Comparison of ENCODE assay signal across 13 cellular contexts in the genomic region with DNA sequence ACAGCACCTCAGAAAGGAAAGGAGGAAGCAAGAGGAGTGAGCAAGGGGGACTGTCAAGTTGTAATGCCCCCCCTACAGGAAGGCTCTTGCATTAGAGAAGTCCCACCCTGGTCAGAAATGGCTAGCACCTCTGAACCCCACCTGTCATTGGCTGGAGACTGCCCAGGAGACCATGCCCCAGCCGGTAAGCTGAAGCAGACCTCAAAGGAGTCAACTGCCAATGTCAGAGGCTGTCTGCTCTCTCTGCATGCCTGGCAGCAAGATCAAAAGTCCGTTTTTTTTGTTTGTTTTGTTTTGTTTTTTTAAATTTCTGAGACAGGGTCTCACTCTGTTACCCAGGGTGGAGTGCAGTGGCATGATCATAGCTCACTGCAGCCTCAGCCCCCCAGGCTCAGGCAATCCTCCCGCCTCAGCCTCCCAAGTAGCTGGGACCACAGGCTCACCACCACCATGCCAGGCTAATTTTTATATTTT. TPM values are rescaled to one million over a fixed set of nuclear protein-coding genes. Genes with fewer than 3 reads are reported as not detected.
A peak's percentile ranks its signal among the peaks of the same experiment; 100 is the strongest.
DNase-seq lines count a peak whose midpoint lies in the region; ATAC-seq and TF ChIP-seq lines count a peak whose summit lies in the region.
"Had no signal": no experiment of that assay in that cellular context is flagged by ENCODE, and none has a peak within 500 bp of the region (broad histone marks: within the 10 kb centered on the region; RNA-seq: fewer than 3 reads in every experiment).

No MANE protein-coding gene starts in this region.

- no peak overlapping the region for H2AFZ ChIP-seq in SU-DHL-6 (ENCODE audit: low read depth, low read length, severe bottlenecking)

- no peak for ATAC-seq in Right ventricle myocardium inferior
- no peak for ATAC-seq in upper lobe of left lung (ENCODE audit: low FRiP score in 2 of 2)
- no peak for ATAC-seq in GM21390 (IDR thresholded peaks at IDR 0.05; ENCODE audit: unreplicated experiment)
- ATAC-seq: activated CD8-positive, alpha-beta memory T cell treated with anti-CD3 and anti-CD28 coated beads, Interleukin-2, amount 10 ng/mL, durations not matched to agents 7 days and 5 days had no signal

- intact Hi-C loops in left ventricle myocardium inferior (cut with micrococcal nuclease) (no loop called here), Right ventricle myocardium inferior (cut with DNase I) (no loop called here)

- TF ChIP-seq POLR2A in upper lobe of left lung (IDR thresholded peaks at IDR 0.05), result no peak

- H3F3A ChIP-seq in SU-DHL-6 (ENCODE audit: insufficient read depth), result no peaks in the 10 kb centered on the region

- no peaks in the 10 kb centered on the region for H4K20me1 ChIP-seq in SU-DHL-6 (ENCODE audit: low read depth, low read length)

- H3K4me1 ChIP-seq in left ventricle myocardium inferior, result peaks cover 60% of the 10 kb centered on the region
- peaks cover 61 to 80% (median 63%) of the 10 kb centered on the region in 4 donors for H3K4me1 ChIP-seq in upper lobe of left lung

- no peak overlapping the region for H3K4me3 ChIP-seq in left ventricle myocardium inferior
- H3K4me3 ChIP-seq in SU-DHL-6 (ENCODE audit: insufficient read depth, low read length, poor library complexity, severe bottlenecking), result no peak overlapping the region
- no peak overlapping the region for H3K4me3 ChIP-seq in kidney epithelial cell (ENCODE audit: low read depth, low read length)
- no peak overlapping the region for H3K4me3 ChIP-seq in upper lobe of left lung

- H3K27ac ChIP-seq in left ventricle myocardium inferior (replicated peaks) (peak overlapping the region; percentile 98), SU-DHL-6 (ENCODE audit: low read depth, low read length) (no peak overlapping the region), upper lobe of left lung (peak overlapping the region; percentile 89 to 98 (median 97))

- WGBS in upper lobe of left lung, 2 donors, result 57 to 58% methylated on average over 3 of the region's 3 CpGs

- H3K9me3 ChIP-seq in left ventricle myocardium inferior (replicated peaks) (no peaks in the 10 kb centered on the region), SU-DHL-6 (ENCODE audit: insufficient read depth, low read length) (no peaks in the 10 kb centered on the region), upper lobe of left lung (no peaks in the 10 kb centered on the region)

- H3K36me3 ChIP-seq in left ventricle myocardium inferior, result no peaks in the 10 kb centered on the region
- H3K36me3 ChIP-seq in SU-DHL-6 (ENCODE audit: low read length), result no peaks in the 10 kb centered on the region
- H3K36me3 ChIP-seq in kidney epithelial cell (ENCODE audit: control insufficient read depth, insufficient read depth, low read length), result no peaks in the 10 kb centered on the region
- no peaks in the 10 kb centered on the region for H3K36me3 ChIP-seq in upper lobe of left lung

- DNase-seq in left ventricle myocardium inferior, result no peak
- DNase-seq in Right ventricle myocardium inferior (ENCODE audit: missing footprints), result no peak
- no peak for DNase-seq in kidney epithelial cell (ENCODE audit: low read depth)
- no peak for DNase-seq in upper lobe of left lung
- no peak for DNase-seq in nucleus accumbens (lab: John Stamatoyannopoulos, UW)
- DNase-seq in occipital lobe (lab: John Stamatoyannopoulos, UW), result no peak
- DNase-seq: activated CD8-positive, alpha-beta memory T cell treated with anti-CD3 and anti-CD28 coated beads, Interleukin-2, amount 10 ng/mL, durations not matched to agents 7 days and 5 days; CD4-positive, alpha-beta T cell; foreskin melanocyte; HCEC 1CT; NCI-H2029 had no signal

- no peak for TF ChIP-seq CTCF in left ventricle myocardium inferior (IDR thresholded peaks at IDR 0.05; ENCODE audit: borderline replicate concordance)
- peak; percentile 11 for TF ChIP-seq CTCF in SU-DHL-6 (IDR thresholded peaks at IDR 0.05; ENCODE audit: insufficient read depth, low read length, poor library complexity, severe bottlenecking)
- TF ChIP-seq CTCF in kidney epithelial cell (IDR thresholded peaks at IDR 0.05; ENCODE audit: insufficient read depth, low read length, poor library complexity, severe bottlenecking), result peak; percentile 21
- TF ChIP-seq CTCF in upper lobe of left lung (IDR thresholded peaks at IDR 0.05), result no peak

- no peak overlapping the region for H3K9ac ChIP-seq in SU-DHL-6 (ENCODE audit: low read length)

- no peaks in the 10 kb centered on the region for H3K79me2 ChIP-seq in SU-DHL-6 (ENCODE audit: insufficient read depth, low read length)

- H3K9me2 ChIP-seq in SU-DHL-6 (replicated peaks; ENCODE audit: insufficient read depth, low read length), result no peaks in the 10 kb centered on the region

- no peak overlapping the region for H3K4me2 ChIP-seq in SU-DHL-6 (ENCODE audit: low read depth, low read length, poor library complexity, severe bottlenecking)

- H3K27me3 ChIP-seq in left ventricle myocardium inferior (ENCODE audit: low read depth), result no peaks in the 10 kb centered on the region
- no peaks in the 10 kb centered on the region for H3K27me3 ChIP-seq in SU-DHL-6 (ENCODE audit: low read length)
- H3K27me3 ChIP-seq in kidney epithelial cell (ENCODE audit: control insufficient read depth, insufficient read depth, low read length), result no peaks in the 10 kb centered on the region
- no peaks in the 10 kb centered on the region for H3K27me3 ChIP-seq in upper lobe of left lung

- no peak for TF ChIP-seq EP300 in upper lobe of left lung (IDR thresholded peaks at IDR 0.05)

RNA-seq across cellular contexts. Expression of gene BCL3, which starts 8.1 kb away (rescaled TPM):
- 15.0 TPM for total RNA-seq in left ventricle myocardium inferior
- total RNA-seq in Right ventricle myocardium inferior, result 18.3 TPM
- total RNA-seq in kidney epithelial cell, result 16.2 and 19.1 TPM in 2 replicates
- 100 to 1,000 TPM in 2 of 6 donors, 10 to 100 TPM in 4; 31.1 to 114 (median 71.6) TPM for total RNA-seq in upper lobe of left lung
- not detected for total RNA-seq in occipital lobe

RNA-seq across cellular contexts. Expression of gene CBLC, which starts 37.3 kb away (rescaled TPM):
- total RNA-seq in left ventricle myocardium inferior (not detected), Right ventricle myocardium inferior (not detected), kidney epithelial cell (8.8 and 9.9 TPM in 2 replicates), upper lobe of left lung (10 to 100 TPM in 1 of 6 donors, 1 to 10 TPM in 5; 2.9 to 10.5 (median 4.5) TPM), occipital lobe (not detected)
- total RNA-seq: activated CD8-positive, alpha-beta memory T cell treated with anti-CD3 and anti-CD28 coated beads, Interleukin-2, amount 10 ng/mL, durations not matched to agents 7 days and 5 days; CD4-positive, alpha-beta T cell had no signal

RNA-seq across cellular contexts. Expression of gene CEACAM16, which starts 41.4 kb away (rescaled TPM):
- total RNA-seq in left ventricle myocardium inferior (not detected), Right ventricle myocardium inferior (not detected), kidney epithelial cell (not detected in 2 replicates), upper lobe of left lung (not detected), occipital lobe (not detected)
- total RNA-seq: activated CD8-positive, alpha-beta memory T cell treated with anti-CD3 and anti-CD28 coated beads, Interleukin-2, amount 10 ng/mL, durations not matched to agents 7 days and 5 days; CD4-positive, alpha-beta T cell had no signal

Comparison
In these comparisons a context has a peak if more than half of its experiments do, and no peak if none do; other contexts are left out.
1. CTCF ChIP-seq: peak in SU-DHL-6 (single experiment) and kidney epithelial cell (single experiment); none in left ventricle myocardium inferior (single experiment) and upper lobe of left lung (0 of 6).
2. RNA of gene BCL3, which starts 8.1 kb away (total RNA-seq): 31.1 to 114 TPM in upper lobe of left lung, 16.2 to 19.1 TPM in kidney epithelial cell, 18.3 TPM in Right ventricle myocardium inferior (single experiment) and 15.0 TPM in left ventricle myocardium inferior (single experiment); not detected in occipital lobe (single experiment); every median in the first group is over 10 times any median in the second.